ENCODE assay signal across 12 cellular contexts in genomic region chr12:23221066-23221465, GRCh38.
DNase-seq lines count a peak whose midpoint lies in the region; ATAC-seq and TF ChIP-seq lines count a peak whose summit lies in the region.
"Had no signal": no experiment of that assay in that cellular context is flagged by ENCODE, and none has a peak within 500 bp of the region (broad histone marks: within the 10 kb centered on the region; RNA-seq: fewer than 3 reads in every experiment).

No MANE protein-coding gene starts in this region.

- H3K9me3 ChIP-seq in right lobe of liver = no peaks in the 10 kb centered on the region
- H3K9me3 ChIP-seq in esophagus muscularis mucosa = peaks cover 0 to 1% (median 0%) of the 10 kb centered on the region in 4 donors

- DNase-seq in GM06990 (ENCODE audit: extremely low read depth, insufficient read length) = no peak
- peak; percentile 39 for DNase-seq in NAMALWA (ENCODE audit: low spot score)
- no peak for DNase-seq in brain microvascular endothelial cell
- no peak for DNase-seq in right lobe of liver
- DNase-seq in esophagus muscularis mucosa (ENCODE audit: extremely low spot score) = no peak
- DNase-seq in NCI-H1417 treated with DMSO at 0.1 percent for 48 hours (lab: John Stamatoyannopoulos, UW) = no peak
- DNase-seq: activated CD8-positive, alpha-beta T cell treated with anti-CD3 and anti-CD28 coated beads for 36 hours; effector memory CD8-positive, alpha-beta T cell; NCI-H2081 treated with DMSO at 0.1 percent for 48 hours had no signal

- intact Hi-C loops in right lobe of liver (cut with DNase I) = no loop called here
- intact Hi-C loops in esophagus muscularis mucosa (cut with DNase I) = no loop called here

- no peak for TF ChIP-seq EP300 in esophagus muscularis mucosa (IDR thresholded peaks at IDR 0.05)

- peak; percentile 34 for TF ChIP-seq CTCF in GM06990 (IDR thresholded peaks at IDR 0.05; ENCODE audit: insufficient read depth, low read length, poor library complexity, severe bottlenecking)
- TF ChIP-seq CTCF in brain microvascular endothelial cell (IDR thresholded peaks at IDR 0.05; ENCODE audit: low read depth, low read length, missing control alignments) = peak; percentile 73
- peak in 3 of 4 donors; percentile 10 to 26 (median 14) for TF ChIP-seq CTCF in right lobe of liver (IDR thresholded peaks at IDR 0.05)
- TF ChIP-seq CTCF in esophagus muscularis mucosa (IDR thresholded peaks at IDR 0.05) = no peak

- in situ Hi-C loops in brain microvascular endothelial cell (cut with HindIII; ENCODE audit: low pct_ligation_motif_present, low sequenced_read_pairs) = no loop called here

- ATAC-seq in right lobe of liver (peak in 1 of 4 donors; percentile 34), GM21786 (IDR thresholded peaks at IDR 0.05; ENCODE audit: unreplicated experiment) (no peak), GM21367 (IDR thresholded peaks at IDR 0.05; ENCODE audit: unreplicated experiment) (no peak)
- ATAC-seq: activated CD8-positive, alpha-beta T cell treated with anti-CD3 and anti-CD28 coated beads for 36 hours; effector memory CD8-positive, alpha-beta T cell had no signal

- TF ChIP-seq POLR2A in right lobe of liver (IDR thresholded peaks at IDR 0.05) (no peak), esophagus muscularis mucosa (IDR thresholded peaks at IDR 0.05; ENCODE audit: low read depth) (no peak)

- no peaks in the 10 kb centered on the region for H3K4me1 ChIP-seq in right lobe of liver
- peaks cover 0 to 8% (median 2%) of the 10 kb centered on the region in 4 donors for H3K4me1 ChIP-seq in esophagus muscularis mucosa
- H3K4me1 ChIP-seq: parathyroid adenoma had no signal

- no peaks in the 10 kb centered on the region for H3K36me3 ChIP-seq in GM06990 (ENCODE audit: control insufficient read depth, insufficient read depth, low read length)
- no peaks in the 10 kb centered on the region for H3K36me3 ChIP-seq in brain microvascular endothelial cell (replicated peaks)
- H3K36me3 ChIP-seq in right lobe of liver = no peaks in the 10 kb centered on the region
- no peaks in the 10 kb centered on the region for H3K36me3 ChIP-seq in esophagus muscularis mucosa

- WGBS in right lobe of liver (ENCODE audit: insufficient coverage, low coverage, low lambda C conversion rate, missing lambda C conversion rate) = 58% methylated on average over 4 of the region's 4 CpGs
- WGBS in esophagus muscularis mucosa = 87% methylated on average over 4 of the region's 4 CpGs

- H3K27ac ChIP-seq in brain microvascular endothelial cell (no peak overlapping the region), right lobe of liver (no peak overlapping the region), esophagus muscularis mucosa (replicated peaks in 1 of 4) (no peak overlapping the region)
- H3K27ac ChIP-seq: parathyroid adenoma had no signal

- no peak overlapping the region for H3K4me3 ChIP-seq in GM06990 (replicated peaks; ENCODE audit: low read depth, low read length)
- H3K4me3 ChIP-seq in brain microvascular endothelial cell (ENCODE audit: low read depth, low read length) = no peak overlapping the region
- H3K4me3 ChIP-seq in right lobe of liver = no peak overlapping the region
- no peak overlapping the region for H3K4me3 ChIP-seq in esophagus muscularis mucosa

- no peaks in the 10 kb centered on the region for H3K27me3 ChIP-seq in GM06990 (replicated peaks; ENCODE audit: control insufficient read depth, insufficient read depth, low read length)
- H3K27me3 ChIP-seq in brain microvascular endothelial cell (replicated peaks) = no peaks in the 10 kb centered on the region
- H3K27me3 ChIP-seq in right lobe of liver = no peaks in the 10 kb centered on the region
- H3K27me3 ChIP-seq in esophagus muscularis mucosa = no peaks in the 10 kb centered on the region

Comparison
In these comparisons a context has a peak if more than half of its experiments do, and no peak if none do; other contexts are left out.
1. CTCF ChIP-seq: peak in GM06990 (single experiment), brain microvascular endothelial cell (single experiment) and right lobe of liver (3 of 4); none in esophagus muscularis mucosa (0 of 3).